In the genomic region with DNA sequence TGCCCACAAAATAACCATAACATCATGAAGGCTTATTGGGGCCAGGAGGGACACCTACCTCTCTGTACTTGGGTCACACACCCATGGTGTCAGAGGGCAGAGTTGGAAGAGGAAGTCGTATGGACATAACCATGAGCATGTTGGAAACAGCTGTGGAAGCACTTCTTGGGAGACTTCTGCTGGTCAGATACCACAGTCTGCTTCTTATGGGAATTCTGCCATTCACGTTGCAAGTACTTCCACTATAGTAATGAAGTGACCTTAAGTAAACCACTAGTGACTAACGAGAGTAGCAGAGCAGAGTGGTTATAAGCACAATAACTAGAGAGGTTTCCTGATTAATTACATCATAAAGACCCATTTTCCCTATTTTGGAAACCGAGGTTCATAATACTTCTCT, we compare ENCODE assay signal across 17 cellular contexts.
"Had no signal": no experiment of that assay in that cellular context is flagged by ENCODE, and none has a peak within 500 bp of the region (broad histone marks: within the 10 kb centered on the region; RNA-seq: fewer than 3 reads in every experiment).

No MANE protein-coding gene starts in this region.

- H3K27ac ChIP-seq: ascending aorta, neutrophil, right atrium auricular region had no signal

- H3K4me1 Mint-ChIP-seq: activated naive CD8-positive, alpha-beta T cell treated with anti-CD3 and anti-CD28 coated beads, Interleukin-2, amount 10 ng/mL, durations not matched to agents 7 days and 5 days; central memory CD8-positive, alpha-beta T cell; immature natural killer cell; naive thymus-derived CD4-positive, alpha-beta T cell; T-helper 17 cell had no signal

- H3K27ac Mint-ChIP-seq: activated naive CD8-positive, alpha-beta T cell treated with anti-CD3 and anti-CD28 coated beads, Interleukin-2, amount 10 ng/mL, durations not matched to agents 7 days and 5 days; immature natural killer cell; naive thymus-derived CD4-positive, alpha-beta T cell; T-helper 17 cell had no signal

- H3K36me3 Mint-ChIP-seq: activated naive CD8-positive, alpha-beta T cell treated with anti-CD3 and anti-CD28 coated beads, Interleukin-2, amount 10 ng/mL, durations not matched to agents 7 days and 5 days; immature natural killer cell; naive thymus-derived CD4-positive, alpha-beta T cell had no signal

- H3K4me3 ChIP-seq: ascending aorta, lung, right atrium auricular region had no signal

- ATAC-seq: activated CD4-positive, CD25-positive, alpha-beta regulatory T cell treated with anti-CD3 and anti-CD28 coated beads, Interleukin-2, amount 50 U/mL, for 24 hours; naive thymus-derived CD4-positive, alpha-beta T cell; T-helper 17 cell had no signal

- DNase-seq: activated gamma-delta T cell treated with Interleukin-2 at 50 U/mL for 16 hours; activated naive CD8-positive, alpha-beta T cell treated with anti-CD3 and anti-CD28 coated beads, Interleukin-2, amount 10 ng/mL, durations not matched to agents 7 days and 5 days; activated T-cell treated with anti-CD3 and anti-CD28 coated beads, Interleukin-2, amount 50 U/mL, for 1 hour; effector memory CD4-positive, alpha-beta T cell; immature natural killer cell; left cardiac atrium; midbrain; naive thymus-derived CD4-positive, alpha-beta T cell; posterior cingulate gyrus; small intestine; T-helper 17 cell had no signal

- H3K9me3 Mint-ChIP-seq: activated naive CD8-positive, alpha-beta T cell treated with anti-CD3 and anti-CD28 coated beads, Interleukin-2, amount 10 ng/mL, durations not matched to agents 7 days and 5 days had no signal

- H3K27me3 Mint-ChIP-seq: activated naive CD8-positive, alpha-beta T cell treated with anti-CD3 and anti-CD28 coated beads, Interleukin-2, amount 10 ng/mL, durations not matched to agents 7 days and 5 days; central memory CD8-positive, alpha-beta T cell; naive thymus-derived CD4-positive, alpha-beta T cell; T-helper 17 cell had no signal

- H3K4me3 Mint-ChIP-seq: activated naive CD8-positive, alpha-beta T cell treated with anti-CD3 and anti-CD28 coated beads, Interleukin-2, amount 10 ng/mL, durations not matched to agents 7 days and 5 days; central memory CD8-positive, alpha-beta T cell; immature natural killer cell; naive thymus-derived CD4-positive, alpha-beta T cell; T-helper 17 cell had no signal
